Comparison of ENCODE assay signal across 8 cellular contexts in the genomic region with DNA sequence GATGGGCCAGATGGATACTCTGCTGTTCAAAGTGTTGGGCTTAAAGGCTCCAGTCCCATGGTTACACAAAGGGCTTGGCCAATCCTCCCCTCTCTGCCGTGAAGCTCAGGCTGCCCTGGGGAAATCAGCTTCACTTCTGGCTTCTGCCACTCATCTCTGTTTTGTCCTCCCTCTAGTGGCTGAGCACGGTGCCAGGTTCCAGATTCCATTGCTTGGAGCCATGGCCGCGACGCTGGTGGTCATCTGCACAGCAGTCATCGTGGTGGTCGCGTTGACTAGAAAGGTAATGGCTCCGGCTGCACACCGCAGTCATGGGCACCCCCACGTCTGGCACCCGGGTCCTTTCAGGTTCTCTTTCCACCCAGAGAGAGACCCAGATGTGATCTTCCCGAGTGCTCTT. TPM values are rescaled to one million over a fixed set of nuclear protein-coding genes. Genes with fewer than 3 reads are reported as not detected.
DNase-seq lines count a peak whose midpoint lies in the region; ATAC-seq, FAIRE-seq and TF ChIP-seq lines count a peak whose summit lies in the region.

No MANE protein-coding gene starts in this region.

- H3K4me1 ChIP-seq in HAP-1 (no peaks in the 10 kb centered on the region), pancreas (no peaks in the 10 kb centered on the region)

- CTCF ChIA-PET in RWPE1 (lab: Yijun Ruan, JAX) = interaction anchor here (0.5 to 0.7 kb wide), 4 partner anchors 8 to 662 kb away, joined by 3 to 5 read pairs (median 4); no protein-coding TSS in a partner anchor

- FAIRE-seq in pancreas (lab: Jason Lieb, UNC) = no peak

- ATAC-seq in pancreas (peak in 3 of 4 donors; percentile 28 to 57 (median 29)), GM19463 (IDR thresholded peaks at IDR 0.05; ENCODE audit: unreplicated experiment) (no peak), HG03342 (IDR thresholded peaks at IDR 0.05; ENCODE audit: unreplicated experiment) (no peak)

- TF ChIP-seq CTCF in RWPE1 (conservative IDR thresholded peaks at IDR 0.05; ENCODE audit: low read depth) (peak; percentile 17; the same call in 1 of the 2 replicates), pancreas (IDR thresholded peaks at IDR 0.05) (peak in 1 of 4 donors; percentile 14)

- 54 to 72% methylated on average over 13 of the region's 13 CpGs for WGBS in pancreas, 2 donors

- H3K27me3 ChIP-seq in HAP-1 (ENCODE audit: low read depth) (no peaks in the 10 kb centered on the region), pancreas (no peaks in the 10 kb centered on the region)

- POLR2A ChIA-PET in RWPE1 (lab: Yijun Ruan, JAX; ENCODE audit: low non-redundant PET) = no interaction called here

- intact Hi-C loops in pancreas (cut with DNase I) = no loop called here

- H3K27ac ChIP-seq in RWPE1 (no peak overlapping the region), pancreas (no peak overlapping the region)

- DNase-seq in COLO829 (ENCODE audit: low spot score) (peak; percentile 75), HAP-1 (ENCODE audit: low spot score in 2 of 2) (peak; percentile 28 to 67), RWPE1 (ENCODE audit: low spot score) (peak; percentile 29), dermis blood vessel endothelial cell (peak; percentile 48), pancreas (no peak), ureter (ENCODE audit: low spot score) (no peak)

- H3K4me3 ChIP-seq in HAP-1 (no peak overlapping the region), pancreas (no peak overlapping the region)

- in situ Hi-C loops in HAP-1 (cut with MboI; ENCODE audit: low sequenced_read_pairs) = no loop called here

- H3K9me3 ChIP-seq in HAP-1 (no peaks in the 10 kb centered on the region), pancreas (no peaks in the 10 kb centered on the region)

- H3K36me3 ChIP-seq in HAP-1 (replicated peaks) = no peaks in the 10 kb centered on the region
- H3K36me3 ChIP-seq in pancreas = no peaks in the 10 kb centered on the region

RNA-seq across cellular contexts. Expression of a gene that starts 5.6 kb away (rescaled TPM):
- total RNA-seq in dermis blood vessel endothelial cell = not detected in 2 replicates
- under 1 TPM in 4 of 6 donors, not detected in 2; 0.06 to 0.34 (median 0.21) TPM for total RNA-seq in pancreas
- under 1 TPM in 1 of 2 donors, not detected in 1; 0.05 TPM for polyA plus RNA-seq in pancreas
- total RNA-seq in ureter = 0.78 TPM

Comparison
In these comparisons a context has a peak if more than half of its experiments do, and no peak if none do; other contexts are left out.
1. DNase-seq: peak in COLO829 (single experiment), HAP-1 (2 of 2), RWPE1 (single experiment) and dermis blood vessel endothelial cell (single experiment); none in pancreas (0 of 6) and ureter (single experiment).
2. ATAC-seq: peak in pancreas (3 of 4); none in GM19463 (single experiment) and HG03342 (single experiment).